ENCODE assay signal across 8 cellular contexts in genomic region chr4:26860922-26861433, GRCh38. TPM values are rescaled to one million over a fixed set of nuclear protein-coding genes. Genes with fewer than 3 reads are reported as not detected.
DNase-seq lines count a peak whose midpoint lies in the region; ATAC-seq, FAIRE-seq and TF ChIP-seq lines count a peak whose summit lies in the region.

No MANE protein-coding gene starts in this region.

- H3K9me3 ChIP-seq in ES-I3 (ENCODE audit: control insufficient read depth, insufficient read depth, low read length) (no peaks in the 10 kb centered on the region), IMR-90 (ENCODE audit: control insufficient read depth, insufficient read depth, low read length) (no peaks in the 10 kb centered on the region), WERI-Rb-1 (ENCODE audit: severe bottlenecking) (no peaks in the 10 kb centered on the region), keratinocyte (ENCODE audit: control insufficient read depth, low read depth, low read length) (no peaks in the 10 kb centered on the region)

- H2BK5ac ChIP-seq in IMR-90 (ENCODE audit: low read depth, low read length, poor library complexity, severe bottlenecking): peak overlapping the region; percentile 71

- no peak overlapping the region; a peak in 1 of 4 replicates for H4K8ac ChIP-seq in IMR-90 (ENCODE audit: low read depth in 2 of 2, low read length in 2 of 2)

- peak overlapping the region; percentile 95 for H3K27ac Mint-ChIP-seq in MCF 10A (ENCODE audit: low read depth, unreplicated experiment)

- H2AFZ ChIP-seq in IMR-90 (replicated peaks; ENCODE audit: low read length, poor library complexity): peak overlapping the region; percentile 98
- peak overlapping the region; percentile 73 for H2AFZ ChIP-seq in keratinocyte (ENCODE audit: control insufficient read depth, low read length)

- no peak overlapping the region for H3K23ac ChIP-seq in IMR-90 (ENCODE audit: low read depth, low read length)

- no peak overlapping the region for H2AK5ac ChIP-seq in IMR-90 (ENCODE audit: low read depth, low read length)

- no peak overlapping the region; the same call in 1 of the 2 replicates for H3K56ac ChIP-seq in IMR-90 (ENCODE audit: extremely low read depth, insufficient read depth, low read length)

- H3K14ac ChIP-seq in IMR-90 (replicated peaks; ENCODE audit: low read depth, low read length): no peak overlapping the region

- no peak overlapping the region for H4K91ac ChIP-seq in IMR-90 (ENCODE audit: insufficient read depth, low read depth, low read length)

- peak overlapping the region; percentile 62 for H3K4me3 ChIP-seq in IMR-90 (ENCODE audit: insufficient read depth, low read depth, low read length)
- H3K4me3 ChIP-seq in WERI-Rb-1 (ENCODE audit: low read depth, low read length): peak overlapping the region; percentile 90
- peak overlapping the region; percentile 79 to 98 (median 97) for H3K4me3 ChIP-seq in keratinocyte (ENCODE audit: control insufficient read depth in 2 of 3, extremely low read depth in 1 of 3, insufficient read depth in 2 of 3, low read depth in 1 of 3, low read length in 3 of 3)

- H4K5ac ChIP-seq in IMR-90 (ENCODE audit: low read depth, low read length): no peak overlapping the region

- H3K36me3 ChIP-seq in ES-I3 (ENCODE audit: insufficient read depth, low read length) (no peaks in the 10 kb centered on the region), IMR-90 (ENCODE audit: control insufficient read depth, insufficient read depth, low read length) (no peaks in the 10 kb centered on the region), WERI-Rb-1 (no peaks in the 10 kb centered on the region; the same call in 1 of the 2 replicates), keratinocyte (ENCODE audit: control insufficient read depth in 2 of 2, extremely low read depth in 1 of 2, insufficient read depth in 2 of 2, low read length in 2 of 2) (no peaks in the 10 kb centered on the region)

- no peak overlapping the region for H2BK20ac ChIP-seq in IMR-90 (ENCODE audit: low read depth, low read length)

- BruUV-seq in IMR-90 (replicated peaks; lab: Mats Ljungman, UMichigan) (no TSS peak), MCF 10A (replicated peaks; lab: Mats Ljungman, UMichigan) (no TSS peak)

- no peak overlapping the region for H2BK120ac ChIP-seq in IMR-90 (ENCODE audit: low read depth, low read length)

- H3K9ac ChIP-seq in ES-I3 (ENCODE audit: low read depth, low read length) (peak overlapping the region; percentile 79), IMR-90 (ENCODE audit: low read depth, low read length) (peak overlapping the region; percentile 85), keratinocyte (ENCODE audit: control insufficient read depth, extremely low read depth, insufficient read depth, low read length) (peak overlapping the region; percentile 88)

- H3K79me2 ChIP-seq in keratinocyte (ENCODE audit: control insufficient read depth, insufficient read depth, low read length): peaks cover 39% of the 10 kb centered on the region

- peaks cover 3% of the 10 kb centered on the region; the same call in 1 of the 2 replicates for H3K9me1 ChIP-seq in IMR-90 (ENCODE audit: insufficient read depth, low read length)
- H3K9me1 ChIP-seq in keratinocyte (ENCODE audit: control insufficient read depth, extremely low read depth, insufficient read depth, low read length): no peaks in the 10 kb centered on the region

- intact Hi-C loops in IMR-90 (cut with micrococcal nuclease): loop anchor here (1.0 to 10.0 kb wide), 5 partner anchors 142 to 536 kb away; partner anchors contain the start of genes RBPJ and TBC1D19
- intact Hi-C loops in MCF 10A (cut with micrococcal nuclease): loop anchor here (2.0 kb wide), 1 partner anchor 150 kb away; no protein-coding TSS in a partner anchor

- no peak for TF ChIP-seq RAD21 in IMR-90 (IDR thresholded peaks at IDR 0.05; ENCODE audit: low read length)

- FAIRE-seq in keratinocyte (lab: Jason Lieb, UNC): no peak

- in situ Hi-C loops in IMR-90 (cut with MboI; ENCODE audit: low sequenced_read_pairs): loop anchor here (25.0 kb wide), 1 partner anchor 524 kb away; no protein-coding TSS in a partner anchor

- no peak overlapping the region for H3K18ac ChIP-seq in IMR-90 (ENCODE audit: low read depth, low read length)

- H3K4me1 ChIP-seq in ES-I3 (ENCODE audit: insufficient read depth, low read length) (0 out of 2 replicates have a peak, but pooled peaks cover 4% of the 10 kb centered on the region), IMR-90 (ENCODE audit: control insufficient read depth, insufficient read depth, low read length) (peaks cover 8% of the 10 kb centered on the region; the same call in 1 of the 2 replicates), keratinocyte (ENCODE audit: control insufficient read depth, extremely low read depth, insufficient read depth, low read length) (peaks cover 21% of the 10 kb centered on the region)

- H4K20me1 ChIP-seq in IMR-90 (ENCODE audit: insufficient read depth, low read length): peaks cover 4% of the 10 kb centered on the region
- H4K20me1 ChIP-seq in keratinocyte (ENCODE audit: control insufficient read depth, extremely low read depth, insufficient read depth, low read length): no peaks in the 10 kb centered on the region

- H2BK15ac ChIP-seq in IMR-90 (ENCODE audit: low read depth, low read length): no peak overlapping the region

- peak overlapping the region; percentile 88 for H3K4me3 Mint-ChIP-seq in MCF 10A (ENCODE audit: unreplicated experiment)

- WGBS in IMR-90 (ENCODE audit: extremely low coverage in 2 of 2, insufficient read length in 1 of 2), 2 experiments: 0% methylated on average over 21 of the region's 70 CpGs; no CpG with 5 or more reads in 1 of the 2 experiments

- TF ChIP-seq CTCF in IMR-90 (conservative IDR thresholded peaks at IDR 0.05; ENCODE audit: low read depth, low read length): no peak
- TF ChIP-seq CTCF in WERI-Rb-1 (IDR thresholded peaks at IDR 0.05; ENCODE audit: low read depth, low read length): no peak
- TF ChIP-seq CTCF in MCF 10A (IDR thresholded peaks at IDR 0.05; ENCODE audit: unreplicated experiment): no peak
- no peak for TF ChIP-seq CTCF in keratinocyte (optimal IDR thresholded peaks at IDR 0.05 in 1 of 3, IDR thresholded peaks at IDR 0.05 in 1 of 3, conservative IDR thresholded peaks at IDR 0.05 in 1 of 3; ENCODE audit: extremely low read depth in 1 of 3, insufficient read depth in 2 of 3, low read length in 3 of 3)

- H3K4ac ChIP-seq in IMR-90 (ENCODE audit: low read depth, low read length): no peak overlapping the region

- POLR2A ChIA-PET in IMR-90 (lab: Charles Lee; ENCODE audit: unreplicated experiment) (interaction anchor here (1.0 kb wide), 1 partner anchor 19 kb away, joined by 6 read pairs; no protein-coding TSS in a partner anchor), MCF 10A (lab: Yijun Ruan, JAX) (interaction anchor here (0.5 to 6.5 kb wide), 20 partner anchors 12 to 1069 kb away, joined by 3 to 97 read pairs (median 4); partner anchors contain the start of genes RBPJ and TBC1D19)

- peak overlapping the region; percentile 74 for H2AK9ac ChIP-seq in IMR-90 (replicated peaks; ENCODE audit: low read depth, low read length, poor library complexity)

- peak; percentile 19; the same call in 1 of the 2 replicates for TF ChIP-seq POLR2A in IMR-90 (IDR thresholded peaks at IDR 0.05; ENCODE audit: low read depth, low read length)

- H3K9me3 Mint-ChIP-seq in MCF 10A (ENCODE audit: unreplicated experiment): no peaks in the 10 kb centered on the region

- CTCF ChIA-PET in IMR-90 (lab: Yijun Ruan, JAX): interaction anchor here (0.6 kb wide), 1 partner anchor 849 kb away, joined by 3 read pairs; no protein-coding TSS in a partner anchor
- CTCF ChIA-PET in MCF 10A (lab: Yijun Ruan, JAX): interaction anchor here (0.7 to 2.7 kb wide), 5 partner anchors 147 to 1045 kb away, joined by 3 to 8 read pairs (median 3); no protein-coding TSS in a partner anchor

- H3K27me3 Mint-ChIP-seq in MCF 10A (ENCODE audit: insufficient read depth, unreplicated experiment): no peaks in the 10 kb centered on the region

- H3K79me1 ChIP-seq in IMR-90 (ENCODE audit: low read depth in 1 of 2, low read length in 2 of 2): peaks cover 9 to 22% of the 10 kb centered on the region in 2 experiments

- H3K4me2 ChIP-seq in IMR-90 (ENCODE audit: low read depth, low read length) (no peak overlapping the region), keratinocyte (ENCODE audit: control insufficient read depth, extremely low read depth, insufficient read depth, low read depth, low read length) (peak overlapping the region; percentile 88)

- ATAC-seq in GM21619 (IDR thresholded peaks at IDR 0.05; ENCODE audit: unreplicated experiment): peak; percentile 21
- ATAC-seq in IMR-90 (ENCODE audit: low read depth): peak; percentile 16

- H3K36me3 Mint-ChIP-seq in MCF 10A (ENCODE audit: insufficient read depth, unreplicated experiment): no peaks in the 10 kb centered on the region

- DNase-seq in IMR-90 (peak; percentile 44), WERI-Rb-1 (peak; percentile 59), MCF 10A (ENCODE audit: unreplicated experiment) (peak; percentile 52), keratinocyte (ENCODE audit: low read depth, low spot score) (no peak), SK-N-DZ (ENCODE audit: low spot score) (no peak)
- DNase-seq in stimulated activated CD4-positive, alpha-beta T cell treated with anti-CD3 and anti-CD28 coated beads, Interleukin-2, amount 100 ng/mL, for 48 hours: peak; percentile 30 to 44

- H3K27me3 ChIP-seq in IMR-90 (ENCODE audit: control insufficient read depth, insufficient read depth, low read length) (no peaks in the 10 kb centered on the region), WERI-Rb-1 (ENCODE audit: insufficient read depth, low read depth, severe bottlenecking) (no peaks in the 10 kb centered on the region), keratinocyte (ENCODE audit: control insufficient read depth, extremely low read depth, insufficient read depth, low read length) (no peaks in the 10 kb centered on the region)

- dilution Hi-C loops in IMR-90 (cut with HindIII; ENCODE audit: low sequenced_read_pairs, unreplicated experiment) (no loop called here), keratinocyte (cut with MboI; ENCODE audit: extremely low pct_ligation_motif_present, low sequenced_read_pairs) (no loop called here)

- H3K4me1 Mint-ChIP-seq in MCF 10A (ENCODE audit: insufficient read depth, unreplicated experiment): peaks cover 43% of the 10 kb centered on the region

- H3K27ac ChIP-seq in IMR-90 (ENCODE audit: insufficient read depth, low read length) (peak overlapping the region; percentile 48), WERI-Rb-1 (peak overlapping the region; percentile 81), keratinocyte (ENCODE audit: control insufficient read depth, insufficient read depth, low read length) (peak overlapping the region; percentile 47)

RNA-seq across cellular contexts. Expression of gene STIM2, which starts 0.3 kb away (rescaled TPM):
- total RNA-seq in IMR-90 (2012; rRNA removed) (24.2 and 27.6 TPM in 2 replicates), MCF 10A (2022) (17.4 and 18.5 TPM in 2 replicates)
- polyA plus RNA-seq in IMR-90 (2012; rRNA removed) (16.1 and 21.7 TPM in 2 replicates), keratinocyte (17.3 to 23.1 TPM (median 20.7 TPM) in 3 replicates)
- 6.4 and 16.5 TPM in 2 replicates for polyA plus RNA-seq in IMR-90 (2012; cell fraction: cytosol; rRNA removed)
- 39.6 and 54.6 TPM in 2 replicates for polyA plus RNA-seq in IMR-90 (2012; cell fraction: nucleus; rRNA removed; ENCODE audit: low replicate concordance)
- 17.9 TPM for polyA plus RNA-seq in keratinocyte (2011; ENCODE audit: low read depth)
- 5.5 and 6.1 TPM in 2 replicates for polyA plus RNA-seq in keratinocyte (2011; cell fraction: cytosol; rRNA removed)
- polyA plus RNA-seq in keratinocyte (2011; cell fraction: nucleus; rRNA removed): 51.1 and 51.2 TPM in 2 replicates
- 10.5 and 13.2 TPM in 2 replicates for polyA plus RNA-seq in keratinocyte (2012; ENCODE audit: low replicate concordance)
- 8.0 to 29.5 TPM (median 27.4 TPM) in 3 replicates for polyA minus RNA-seq in keratinocyte
- 7.5 TPM for polyA minus RNA-seq in keratinocyte (2011; cell fraction: cytosol; rRNA and poly(A)+ RNA removed)
- polyA minus RNA-seq in keratinocyte (2011; cell fraction: nucleus; rRNA and poly(A)+ RNA removed): 23.7 and 35.9 TPM in 2 replicates
- 9.9 and 10.7 TPM in 2 replicates for polyA plus RNA-seq in SK-N-DZ (2014; cell fraction: cytosol; rRNA removed)
- polyA plus RNA-seq in SK-N-DZ (2014; cell fraction: nucleus; rRNA removed): 23.8 and 27.4 TPM in 2 replicates

Comparison
In these comparisons a context has a peak if more than half of its experiments do, and no peak if none do; other contexts are left out.
1. DNase-seq: peak in IMR-90 (single experiment), WERI-Rb-1 (single experiment), MCF 10A (single experiment) and stimulated activated CD4-positive, alpha-beta T cell treated with anti-CD3 and anti-CD28 coated beads, Interleukin-2, amount 100 ng/mL, for 48 hours (2 of 2); none in keratinocyte (single experiment) and SK-N-DZ (single experiment).
2. Peak in every context shown above with its lines, with median percentiles within 50 percentile points of each other: H3K9ac ChIP-seq, H3K27ac ChIP-seq and H3K4me3 ChIP-seq.